ENCODE assay signal across 24 cellular contexts in the genomic region with DNA sequence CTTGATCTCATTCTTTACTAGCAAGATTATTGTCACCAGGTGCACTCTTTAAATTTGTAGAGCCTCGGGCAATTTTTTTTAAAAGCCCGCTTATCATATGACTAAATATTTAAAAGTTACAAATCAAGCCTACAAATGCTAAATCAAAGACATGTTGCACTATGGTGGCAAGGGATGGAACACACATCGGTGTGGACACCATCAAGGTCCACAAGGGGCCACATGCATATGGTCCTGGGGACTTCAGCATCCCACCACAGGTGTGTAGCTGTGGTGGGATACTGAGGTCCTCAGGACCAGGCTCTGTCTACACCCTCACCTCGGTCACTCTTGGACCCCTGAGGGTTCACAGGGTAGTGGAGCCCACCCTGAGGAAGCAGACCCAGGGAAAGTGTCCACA. TPM values are rescaled to one million over a fixed set of nuclear protein-coding genes. Genes with fewer than 3 reads are reported as not detected.
"Had no signal": no experiment of that assay in that cellular context is flagged by ENCODE, and none has a peak within 500 bp of the region (broad histone marks: within the 10 kb centered on the region; RNA-seq: fewer than 3 reads in every experiment).

No MANE protein-coding gene starts in this region.

- H3K27ac Mint-ChIP-seq: immature natural killer cell, mesothelial cell of epicardium had no signal

- H3K36me3 ChIP-seq: esophagus squamous epithelium, gastrocnemius medialis, left lung, lower lobe of right lung had no signal

- ATAC-seq: gastrocnemius medialis, left cardiac atrium, left lung, left ventricle myocardium superior, lower lobe of right lung, mucosa of descending colon had no signal

- H3K4me3 ChIP-seq: coronary artery, dorsolateral prefrontal cortex, esophagus squamous epithelium, gastrocnemius medialis, hepatocyte, left lung, lower lobe of right lung, mucosa of descending colon had no signal

- H3K27me3 ChIP-seq: dorsolateral prefrontal cortex, esophagus squamous epithelium, gastrocnemius medialis, hepatocyte, left lung had no signal

- H3K9me3 Mint-ChIP-seq: mesothelial cell of epicardium had no signal

- H3K36me3 Mint-ChIP-seq: immature natural killer cell, mesothelial cell of epicardium had no signal

- H3K4me1 ChIP-seq: esophagus squamous epithelium, gastrocnemius medialis, left lung, lower lobe of right lung had no signal

- H3K4me1 Mint-ChIP-seq: immature natural killer cell, mesothelial cell of epicardium had no signal

- DNase-seq: dermis blood vessel endothelial cell; dorsolateral prefrontal cortex; effector CD4-positive, alpha-beta T cell; effector memory CD4-positive, alpha-beta T cell; esophagus squamous epithelium; foreskin fibroblast; foreskin melanocyte; gastrocnemius medialis; glutamatergic neuron; head of caudate nucleus; hypothalamus; immature natural killer cell; left cardiac atrium; left lung; left ventricle myocardium superior; lower lobe of right lung; mesenchymal stem cell; mucosa of descending colon had no signal

- H3K9me3 ChIP-seq: esophagus squamous epithelium, gastrocnemius medialis, left lung, lower lobe of right lung, mucosa of descending colon had no signal

- H3K4me3 Mint-ChIP-seq: immature natural killer cell, mesothelial cell of epicardium had no signal

- H3K27ac ChIP-seq: coronary artery, dorsolateral prefrontal cortex, esophagus squamous epithelium, gastrocnemius medialis, hepatocyte, left lung, lower lobe of right lung had no signal

RNA-seq across cellular contexts. Expression of a gene that starts 45.8 kb away (rescaled TPM):
- total RNA-seq: endothelial cell of umbilical vein, epithelial cell of proximal tubule, glomerular endothelial cell, hepatocyte had no signal
- polyA plus RNA-seq: immature natural killer cell had no signal
